1 cellular context compared by ENCODE assay signal in genomic region chr11:66288866-66289547, GRCh38.
A peak's percentile ranks its signal among the peaks of the same experiment; 100 is the strongest.
TF ChIP-seq lines count a peak whose summit lies in the region.

TSS of gene YIF1A (minus strand) at chr11:66289143. CDS start at chr11:66288985, 158 bp downstream.

TF ChIP-seq in K562, 482 proteins besides CTCF, POLR2A, EP300 and RAD21 (continued from another document and continues in another):
- TF ChIP-seq HOXB6 (CRISPR knock-in tag; IDR thresholded peaks at IDR 0.05; ENCODE audit: borderline replicate concordance) (no peak), SMARCE1 (IDR thresholded peaks at IDR 0.05) (no peak), SNIP1 (IDR thresholded peaks at IDR 0.05; ENCODE audit: low read depth) (no peak), FOXK1 (CRISPR knock-in tag; IDR thresholded peaks at IDR 0.05; ENCODE audit: borderline replicate concordance) (no peak), FOXP4 (CRISPR knock-in tag; IDR thresholded peaks at IDR 0.05; ENCODE audit: borderline replicate concordance) (no peak), ZNF239 (CRISPR knock-in tag; IDR thresholded peaks at IDR 0.05) (no peak), E4F1 (CRISPR knock-in tag; IDR thresholded peaks at IDR 0.05; ENCODE audit: borderline replicate concordance) (no peak), RBM25 (IDR thresholded peaks at IDR 0.05; ENCODE audit: low read depth, low read length, severe bottlenecking) (peak; percentile 99), STAT5B (CRISPR knock-in tag; IDR thresholded peaks at IDR 0.05) (no peak), POLR2H (tag; IDR thresholded peaks at IDR 0.05; ENCODE audit: low read depth) (no peak), VEZF1 (CRISPR knock-in tag; IDR thresholded peaks at IDR 0.05) (peak; percentile 98), CREM (IDR thresholded peaks at IDR 0.05; ENCODE audit: low read depth) (peak; percentile 94), RUNX1 (IDR thresholded peaks at IDR 0.05; ENCODE audit: low read depth) (0 out of 2 replicates have a peak, but pooled peaks have one; percentile 31), ZC3H4 (CRISPR knock-in tag; IDR thresholded peaks at IDR 0.05; ENCODE audit: borderline replicate concordance) (no peak), AFF4 (CRISPR knock-in tag; IDR thresholded peaks at IDR 0.05) (no peak), MBD1 (CRISPR knock-in tag; IDR thresholded peaks at IDR 0.05) (no peak), OTX1 (CRISPR knock-in tag; IDR thresholded peaks at IDR 0.05) (no peak), MEF2D (tag; conservative IDR thresholded peaks at IDR 0.05; ENCODE audit: low read depth) (no peak), KDM2B (CRISPR knock-in tag; IDR thresholded peaks at IDR 0.05) (no peak), STAT6 (CRISPR knock-in tag; IDR thresholded peaks at IDR 0.05) (no peak), BDP1 (IDR thresholded peaks at IDR 0.05; ENCODE audit: insufficient read depth, insufficient read length) (no peak), SMAD3 (CRISPR knock-in tag; conservative IDR thresholded peaks at IDR 0.05) (no peak), GATA2 (CRISPR knock-in tag; IDR thresholded peaks at IDR 0.05) (no peak), MAX (CRISPR knock-in tag; IDR thresholded peaks at IDR 0.05) (peak; percentile 69; the same call in 1 of the 2 replicates), KAT2B (IDR thresholded peaks at IDR 0.05; ENCODE audit: low read depth, low read length) (no peak), PRDM10 (IDR thresholded peaks at IDR 0.05; ENCODE audit: partially characterized antibody) (peak; percentile 15), SIN3A (IDR thresholded peaks at IDR 0.05; ENCODE audit: borderline replicate concordance in 2 of 2, control insufficient read depth in 1 of 2, low read depth in 2 of 2, low read length in 2 of 2) (peak in 1 of 2 experiments; percentile 38; a peak in 1 of 4 replicates), ZNF121 (CRISPR knock-in tag; conservative IDR thresholded peaks at IDR 0.05) (no peak), CREB3 (tag; conservative IDR thresholded peaks at IDR 0.05; ENCODE audit: low read depth) (no peak), NFATC3 (IDR thresholded peaks at IDR 0.05) (no peak), LEF1 (IDR thresholded peaks at IDR 0.05) (no peak), CREB5 (CRISPR knock-in tag; IDR thresholded peaks at IDR 0.05) (no peak), ZBTB34 (CRISPR knock-in tag; IDR thresholded peaks at IDR 0.05) (no peak), ZNF551 (CRISPR knock-in tag; IDR thresholded peaks at IDR 0.05) (no peak), MED1 (CRISPR knock-in tag; IDR thresholded peaks at IDR 0.05; ENCODE audit: borderline replicate concordance) (peak; percentile 14; the same call in 1 of the 2 replicates), SIRT6 (IDR thresholded peaks at IDR 0.05; ENCODE audit: low read depth, low read length) (no peak)
